ENCODE assay signal across 11 cellular contexts in genomic region chr9:120886490-120886967, GRCh38. TPM values are rescaled to one million over a fixed set of nuclear protein-coding genes. Genes with fewer than 3 reads are reported as not detected.
DNase-seq lines count a peak whose midpoint lies in the region; ATAC-seq and TF ChIP-seq lines count a peak whose summit lies in the region.
"Had no signal": no experiment of that assay in that cellular context is flagged by ENCODE, and none has a peak within 500 bp of the region (broad histone marks: within the 10 kb centered on the region; RNA-seq: fewer than 3 reads in every experiment).

No MANE protein-coding gene starts in this region.

- H3K4me3 Mint-ChIP-seq in activated CD8-positive, alpha-beta T cell treated with anti-CD3 and anti-CD28 coated beads, Interleukin-2, amount 10 ng/mL, durations not matched to agents 7 days and 5 days = no peak overlapping the region
- H3K4me3 Mint-ChIP-seq in neural progenitor cell = no peak overlapping the region

- POLR2A ChIA-PET in activated CD8-positive, alpha-beta T cell treated with anti-CD3 and anti-CD28 coated beads, Interleukin-2, amount 10 ng/mL, durations not matched to agents 7 days and 5 days (lab: Charles Lee) = interaction anchor here (0.8 to 13.1 kb wide), 6 partner anchors 8 to 43 kb away, joined by 3 to 306 read pairs (median 6); partner anchors contain the start of gene PHF19

- no peak overlapping the region for H3K4me3 ChIP-seq in neural progenitor cell
- H3K4me3 ChIP-seq: Peyer's patch had no signal

- H3K36me3 Mint-ChIP-seq in activated CD8-positive, alpha-beta T cell treated with anti-CD3 and anti-CD28 coated beads, Interleukin-2, amount 10 ng/mL, durations not matched to agents 7 days and 5 days (ENCODE audit: low read depth) = peaks cover 23% of the 10 kb centered on the region
- H3K36me3 Mint-ChIP-seq in neural progenitor cell = no peaks in the 10 kb centered on the region

- TF ChIP-seq CTCF in neural progenitor cell (IDR thresholded peaks at IDR 0.05) = no peak

- H3K27me3 ChIP-seq in neural progenitor cell = no peaks in the 10 kb centered on the region
- H3K27me3 ChIP-seq: Peyer's patch had no signal

- in situ Hi-C loops in ACHN (cut with HindIII; ENCODE audit: low pct_ligation_motif_present, low pct_unique_long_range_greater_than_20kb, low sequenced_read_pairs) = no loop called here

- ATAC-seq in GM19463 (IDR thresholded peaks at IDR 0.05; ENCODE audit: unreplicated experiment) (peak; percentile 57), GM18867 (IDR thresholded peaks at IDR 0.05; ENCODE audit: unreplicated experiment) (no peak)
- ATAC-seq in activated CD8-positive, alpha-beta T cell treated with anti-CD3 and anti-CD28 coated beads, Interleukin-2, amount 10 ng/mL, durations not matched to agents 7 days and 5 days = no peak

- H3K4me2 ChIP-seq in neural progenitor cell = no peak overlapping the region

- no peaks in the 10 kb centered on the region for H3K79me2 ChIP-seq in neural progenitor cell (ENCODE audit: low read depth)

- H2AFZ ChIP-seq in neural progenitor cell (replicated peaks) = no peak overlapping the region

- peaks cover 5% of the 10 kb centered on the region for H3K4me1 ChIP-seq in neural progenitor cell

- H3K9ac ChIP-seq in neural progenitor cell = no peak overlapping the region

- peaks cover 86% of the 10 kb centered on the region for H3K4me1 Mint-ChIP-seq in activated CD8-positive, alpha-beta T cell treated with anti-CD3 and anti-CD28 coated beads, Interleukin-2, amount 10 ng/mL, durations not matched to agents 7 days and 5 days (ENCODE audit: low read depth)
- H3K4me1 Mint-ChIP-seq in neural progenitor cell = peaks cover 18% of the 10 kb centered on the region

- CTCF ChIA-PET in activated CD8-positive, alpha-beta T cell treated with anti-CD3 and anti-CD28 coated beads, Interleukin-2, amount 10 ng/mL, durations not matched to agents 7 days and 5 days (lab: Charles Lee) = interaction anchor here (0.9 to 1.4 kb wide), 5 partner anchors 14 to 42 kb away, joined by 3 to 5 read pairs (median 4); no protein-coding TSS in a partner anchor

- H3K36me3 ChIP-seq in neural progenitor cell = no peaks in the 10 kb centered on the region
- H3K36me3 ChIP-seq: Peyer's patch had no signal

- H4K20me1 ChIP-seq in neural progenitor cell (ENCODE audit: low read depth) = no peaks in the 10 kb centered on the region

- peak overlapping the region; percentile 52 for H3K27ac Mint-ChIP-seq in activated CD8-positive, alpha-beta T cell treated with anti-CD3 and anti-CD28 coated beads, Interleukin-2, amount 10 ng/mL, durations not matched to agents 7 days and 5 days
- H3K27ac Mint-ChIP-seq in neural progenitor cell = no peak overlapping the region

- DNase-seq in ACHN = peak; percentile 80
- no peak for DNase-seq in activated CD8-positive, alpha-beta T cell treated with anti-CD3 and anti-CD28 coated beads, Interleukin-2, amount 10 ng/mL, durations not matched to agents 7 days and 5 days
- peak; percentile 71 for DNase-seq in hepatic stellate cell (ENCODE audit: low spot score)
- DNase-seq in neural progenitor cell (ENCODE audit: low spot score) = no peak
- DNase-seq in AML-193 (lab: John Stamatoyannopoulos, UW) = no peak
- DNase-seq in Kasumi-1 (lab: John Stamatoyannopoulos, UW) = no peak
- DNase-seq: COR-L47; Peyer's patch; stimulated activated naive CD4-positive, alpha-beta T cell treated with Interleukin-2 at 50 U/mL for 16 hours had no signal

- H3K9me3 ChIP-seq in neural progenitor cell (ENCODE audit: low read depth) = no peaks in the 10 kb centered on the region
- H3K9me3 ChIP-seq: Peyer's patch had no signal

- no peaks in the 10 kb centered on the region for H3K9me3 Mint-ChIP-seq in activated CD8-positive, alpha-beta T cell treated with anti-CD3 and anti-CD28 coated beads, Interleukin-2, amount 10 ng/mL, durations not matched to agents 7 days and 5 days (ENCODE audit: insufficient read depth)
- no peaks in the 10 kb centered on the region for H3K9me3 Mint-ChIP-seq in neural progenitor cell

- H3K27ac ChIP-seq in neural progenitor cell = no peak overlapping the region

- peaks cover 7% of the 10 kb centered on the region for H3F3A ChIP-seq in neural progenitor cell (ENCODE audit: low read depth)

- H3K27me3 Mint-ChIP-seq in activated CD8-positive, alpha-beta T cell treated with anti-CD3 and anti-CD28 coated beads, Interleukin-2, amount 10 ng/mL, durations not matched to agents 7 days and 5 days (ENCODE audit: low read depth) = no peaks in the 10 kb centered on the region
- peaks cover 5% of the 10 kb centered on the region for H3K27me3 Mint-ChIP-seq in neural progenitor cell (ENCODE audit: insufficient read depth, low read depth)

RNA-seq across cellular contexts. Expression of gene PHF19, which starts 9.5 kb away (rescaled TPM):
- total RNA-seq in activated CD8-positive, alpha-beta T cell treated with anti-CD3 and anti-CD28 coated beads, Interleukin-2, amount 10 ng/mL, durations not matched to agents 7 days and 5 days = 100 to 1,000 TPM; 273 to 290 TPM
- 27.4 and 45.1 TPM in 2 replicates for total RNA-seq in neural progenitor cell (ENCODE audit: low replicate concordance)

RNA-seq across cellular contexts. Expression of gene TRAF1, which starts 40.1 kb away (rescaled TPM):
- total RNA-seq in activated CD8-positive, alpha-beta T cell treated with anti-CD3 and anti-CD28 coated beads, Interleukin-2, amount 10 ng/mL, durations not matched to agents 7 days and 5 days = 10 to 100 TPM; 51.6 to 52.9 TPM
- 3.2 and 4.5 TPM in 2 replicates for total RNA-seq in neural progenitor cell (ENCODE audit: low replicate concordance)

RNA-seq across cellular contexts. Expression of gene PSMD5, which starts 43.8 kb away (rescaled TPM):
- total RNA-seq in activated CD8-positive, alpha-beta T cell treated with anti-CD3 and anti-CD28 coated beads, Interleukin-2, amount 10 ng/mL, durations not matched to agents 7 days and 5 days = 10 to 100 TPM; 47.9 to 50.7 TPM
- total RNA-seq in neural progenitor cell (ENCODE audit: low replicate concordance) = 4.6 and 8.7 TPM in 2 replicates

Comparison
In these comparisons a context has a peak if more than half of its experiments do, and no peak if none do; other contexts are left out.
1. DNase-seq: peak in ACHN (single experiment) and hepatic stellate cell (single experiment); none in activated CD8-positive, alpha-beta T cell treated with anti-CD3 and anti-CD28 coated beads, Interleukin-2, amount 10 ng/mL, durations not matched to agents 7 days and 5 days (single experiment), neural progenitor cell (single experiment), AML-193 (0 of 2) and Kasumi-1 (0 of 2).